In genomic region chr10:103554488-103555320, GRCh38 we compare ENCODE assay signal across 8 cellular contexts.
DNase-seq lines count a peak whose midpoint lies in the region; ATAC-seq and TF ChIP-seq lines count a peak whose summit lies in the region.

No MANE protein-coding gene starts in this region.

- peak overlapping the region in 1 of 5 donors; percentile 4 for H3K9ac ChIP-seq in subcutaneous abdominal adipose tissue (ENCODE audit: low read length in 5 of 5)

- H3K4me3 ChIP-seq in lower lobe of right lung (peak overlapping the region; percentile 44), subcutaneous abdominal adipose tissue (ENCODE audit: low read depth in 1 of 5, low read length in 5 of 5) (peak overlapping the region in 4 of 5 donors; percentile 22 to 36 (median 29))

- intact Hi-C loops in lower lobe of right lung (cut with DNase I) = no loop called here

- peak; percentile 36 for DNase-seq in COLO829 (ENCODE audit: low spot score)
- DNase-seq in Kasumi-1 (lab: John Stamatoyannopoulos, UW) = peak; percentile 83 to 84
- peak; percentile 45 for DNase-seq in dermis blood vessel endothelial cell
- peak; percentile 59 for DNase-seq in lower lobe of right lung
- no peak for DNase-seq in NCI-H128 (lab: John Stamatoyannopoulos, UW; ENCODE audit: unreplicated experiment)
- no peak for DNase-seq in GM19240 (ENCODE audit: insufficient read length, low spot score)

- no peaks in the 10 kb centered on the region for H3K36me3 ChIP-seq in lower lobe of right lung
- H3K36me3 ChIP-seq in subcutaneous abdominal adipose tissue (ENCODE audit: control insufficient read depth in 5 of 5, insufficient read depth in 5 of 5, low read length in 5 of 5) = no peaks in the 10 kb centered on the region

- peak overlapping the region; percentile 75 for H3K4me3 Mint-ChIP-seq in T-helper 1 cell treated with Interleukin-12 subunit alpha and Interleukin-12 subunit beta and Interleukin-4 antibody, amounts not matched to agents 30 μg/mL and 1 μg/mL, for 36 hours

- H3K27ac Mint-ChIP-seq in T-helper 1 cell treated with Interleukin-12 subunit alpha and Interleukin-12 subunit beta and Interleukin-4 antibody, amounts not matched to agents 30 μg/mL and 1 μg/mL, for 36 hours = peak overlapping the region; percentile 31

- no peak overlapping the region for H3K27ac ChIP-seq in lower lobe of right lung
- H3K27ac ChIP-seq in subcutaneous abdominal adipose tissue (ENCODE audit: low read depth, low read length) = no peak overlapping the region

- H3K27me3 ChIP-seq in lower lobe of right lung (ENCODE audit: low read depth) = peaks cover 14% of the 10 kb centered on the region
- H3K27me3 ChIP-seq in subcutaneous abdominal adipose tissue (ENCODE audit: control insufficient read depth in 5 of 5, insufficient read depth in 4 of 5, low read length in 5 of 5) = peaks cover 14 to 28% (median 25%) of the 10 kb centered on the region in 5 donors

- TF ChIP-seq CTCF in lower lobe of right lung (IDR thresholded peaks at IDR 0.05) = no peak

- H3K4me1 Mint-ChIP-seq in T-helper 1 cell treated with Interleukin-12 subunit alpha and Interleukin-12 subunit beta and Interleukin-4 antibody, amounts not matched to agents 30 μg/mL and 1 μg/mL, for 36 hours (ENCODE audit: low read depth) = peaks cover 28% of the 10 kb centered on the region

- H3K9me3 ChIP-seq in lower lobe of right lung = no peaks in the 10 kb centered on the region
- H3K9me3 ChIP-seq in subcutaneous abdominal adipose tissue (ENCODE audit: control insufficient read depth in 5 of 5, low read length in 5 of 5) = no peaks in the 10 kb centered on the region

- peaks cover 29% of the 10 kb centered on the region for H3K27me3 Mint-ChIP-seq in T-helper 1 cell treated with Interleukin-12 subunit alpha and Interleukin-12 subunit beta and Interleukin-4 antibody, amounts not matched to agents 30 μg/mL and 1 μg/mL, for 36 hours (ENCODE audit: low read depth)

- no peaks in the 10 kb centered on the region for H3K9me3 Mint-ChIP-seq in T-helper 1 cell treated with Interleukin-12 subunit alpha and Interleukin-12 subunit beta and Interleukin-4 antibody, amounts not matched to agents 30 μg/mL and 1 μg/mL, for 36 hours

- peak; percentile 30 to 48 for ATAC-seq in lower lobe of right lung

- H3K4me1 ChIP-seq in lower lobe of right lung = peaks cover 14% of the 10 kb centered on the region
- H3K4me1 ChIP-seq in subcutaneous abdominal adipose tissue (ENCODE audit: control insufficient read depth in 5 of 5, insufficient read depth in 5 of 5, low read length in 5 of 5) = peaks cover 0 to 18% (median 5%) of the 10 kb centered on the region in 5 donors

- no peaks in the 10 kb centered on the region for H3K36me3 Mint-ChIP-seq in T-helper 1 cell treated with Interleukin-12 subunit alpha and Interleukin-12 subunit beta and Interleukin-4 antibody, amounts not matched to agents 30 μg/mL and 1 μg/mL, for 36 hours (ENCODE audit: low read depth)

Comparison
In these comparisons a context has a peak if more than half of its experiments do, and no peak if none do; other contexts are left out.
1. DNase-seq: peak in COLO829 (single experiment), Kasumi-1 (2 of 2), dermis blood vessel endothelial cell (single experiment) and lower lobe of right lung (single experiment); none in NCI-H128 (single experiment) and GM19240 (single experiment).